ENCODE assay signal across 27 cellular contexts in genomic region chr1:248155927-248156326, GRCh38. TPM values are rescaled to one million over a fixed set of nuclear protein-coding genes. Genes with fewer than 3 reads are reported as not detected.
"Had no signal": no experiment of that assay in that cellular context is flagged by ENCODE, and none has a peak within 500 bp of the region (broad histone marks: within the 10 kb centered on the region; RNA-seq: fewer than 3 reads in every experiment).

No MANE protein-coding gene starts in this region.

- H3K36me3 ChIP-seq: adrenal gland, ascending aorta, brain microvascular endothelial cell, heart right ventricle, neutrophil, ovary, thoracic aorta had no signal

- FAIRE-seq: keratinocyte had no signal

- H3K4me3 ChIP-seq: adrenal gland, ascending aorta, heart right ventricle, ovary, psoas muscle, thoracic aorta had no signal

- H3K9me3 ChIP-seq: adrenal gland, ascending aorta, neutrophil, ovary, psoas muscle, thoracic aorta had no signal

- H3K27me3 ChIP-seq: adrenal gland, ascending aorta, brain microvascular endothelial cell, heart right ventricle, neutrophil, ovary had no signal

- H3K4me1 ChIP-seq: adrenal gland, ascending aorta, heart right ventricle, psoas muscle had no signal

- DNase-seq: activated B cell treated with CpG ODN at 0.5 μM for 24 hours; activated CD4-positive, alpha-beta T cell treated with anti-CD3 and anti-CD28 coated beads for 36 hours; activated CD4-positive, alpha-beta T cell treated with anti-CD3 and anti-CD28 coated beads, Interleukin-2, amount 50 U/mL, for 4 hours; activated CD8-positive, alpha-beta memory T cell treated with anti-CD3 and anti-CD28 coated beads for 24 hours; activated CD8-positive, alpha-beta memory T cell treated with anti-CD3 and anti-CD28 coated beads, Interleukin-2, amount 50 U/mL, for 4 hours; activated T-cell treated with anti-CD3 and anti-CD28 coated beads, Interleukin-2, amount 50 U/mL, for 24 hours; adrenal gland; brain microvascular endothelial cell; caudate nucleus; effector CD4-positive, alpha-beta T cell; erythroblast; foreskin fibroblast; heart right ventricle; left colon; ovary; psoas muscle; right cardiac atrium; stimulated activated CD4-positive, alpha-beta T cell treated with anti-CD3 and anti-CD28 coated beads, Interleukin-4, amount 100 ng/mL, for 24 hours; stimulated activated naive CD4-positive, alpha-beta T cell treated with Interleukin-2 at 50 U/mL for 16 hours had no signal

- ATAC-seq: activated CD4-positive, alpha-beta T cell treated with anti-CD3 and anti-CD28 coated beads for 36 hours; activated T-helper 17 cell treated with anti-CD3 and anti-CD28 coated beads, Interleukin-2, amount 50 U/mL, for 72 hours; heart right ventricle; left colon; natural killer cell treated with Interleukin-12 subunit alpha and Interleukin-12 subunit beta and Interleukin-15 and Interleukin-18, amount 100 ng/mL, for 72 hours; psoas muscle; right cardiac atrium had no signal

- H3K27ac ChIP-seq: adrenal gland, ascending aorta, brain microvascular endothelial cell, heart right ventricle, neutrophil, ovary, psoas muscle, thoracic aorta had no signal

RNA-seq across cellular contexts. Expression of gene OR2M5, which starts 11.0 kb away (rescaled TPM):
- total RNA-seq: activated B cell treated with CpG ODN at 0.5 μM for 24 hours; activated CD4-positive, alpha-beta T cell treated with anti-CD3 and anti-CD28 coated beads for 36 hours; activated T-helper 17 cell treated with anti-CD3 and anti-CD28 coated beads, Interleukin-2, amount 50 U/mL, for 72 hours; adrenal gland; ascending aorta; fibroblast of lung; heart right ventricle; left colon; lower leg skin; natural killer cell treated with Interleukin-12 subunit alpha and Interleukin-12 subunit beta and Interleukin-15 and Interleukin-18, amount 100 ng/mL, for 72 hours; ovary; psoas muscle; right cardiac atrium; thoracic aorta had no signal
- polyA plus RNA-seq: adrenal gland, fibroblast of lung, heart right ventricle, keratinocyte, ovary, psoas muscle, right cardiac atrium had no signal

RNA-seq across cellular contexts. Expression of gene OR2M2, which starts 18.7 kb away (rescaled TPM):
- total RNA-seq: activated B cell treated with CpG ODN at 0.5 μM for 24 hours; activated CD4-positive, alpha-beta T cell treated with anti-CD3 and anti-CD28 coated beads for 36 hours; activated T-helper 17 cell treated with anti-CD3 and anti-CD28 coated beads, Interleukin-2, amount 50 U/mL, for 72 hours; ascending aorta; fibroblast of lung; heart right ventricle; left colon; lower leg skin; natural killer cell treated with Interleukin-12 subunit alpha and Interleukin-12 subunit beta and Interleukin-15 and Interleukin-18, amount 100 ng/mL, for 72 hours; ovary; psoas muscle; right cardiac atrium; thoracic aorta had no signal
- polyA plus RNA-seq: adrenal gland, fibroblast of lung, heart right ventricle, keratinocyte, ovary, psoas muscle, right cardiac atrium had no signal

RNA-seq across cellular contexts. Expression of gene OR2M3, which starts 41.1 kb away (rescaled TPM):
- total RNA-seq: activated B cell treated with CpG ODN at 0.5 μM for 24 hours; activated CD4-positive, alpha-beta T cell treated with anti-CD3 and anti-CD28 coated beads for 36 hours; activated T-helper 17 cell treated with anti-CD3 and anti-CD28 coated beads, Interleukin-2, amount 50 U/mL, for 72 hours; ascending aorta; heart right ventricle; left colon; lower leg skin; natural killer cell treated with Interleukin-12 subunit alpha and Interleukin-12 subunit beta and Interleukin-15 and Interleukin-18, amount 100 ng/mL, for 72 hours; psoas muscle; right cardiac atrium; thoracic aorta had no signal
- polyA plus RNA-seq: adrenal gland, fibroblast of lung, heart right ventricle, keratinocyte, ovary, psoas muscle, right cardiac atrium had no signal
